Comparison of ENCODE assay signal across 8 cellular contexts in genomic region chr2:163736433-163737168, GRCh38. TPM values are rescaled to one million over a fixed set of nuclear protein-coding genes. Genes with fewer than 3 reads are reported as not detected.
DNase-seq lines count a peak whose midpoint lies in the region; ATAC-seq and TF ChIP-seq lines count a peak whose summit lies in the region.

No MANE protein-coding gene starts in this region.

- no peaks in the 10 kb centered on the region for H3K4me1 Mint-ChIP-seq in activated naive CD4-positive, alpha-beta T cell treated with anti-CD3 and anti-CD28 coated beads, Interleukin-2, amount 10 ng/mL, durations not matched to agents 7 days and 5 days
- H3K4me1 Mint-ChIP-seq in natural killer cell = no peaks in the 10 kb centered on the region

- H3K4me1 ChIP-seq in ES-I3 (ENCODE audit: insufficient read depth, low read length) = peaks cover 4% of the 10 kb centered on the region

- no peak for TF ChIP-seq CTCF in natural killer cell (IDR thresholded peaks at IDR 0.05)

- H3K27ac ChIP-seq in epithelial cell of prostate = peak overlapping the region; percentile 52

- H3K36me3 ChIP-seq in ES-I3 (ENCODE audit: insufficient read depth, low read length) = no peaks in the 10 kb centered on the region

- no peaks in the 10 kb centered on the region for H3K9me3 Mint-ChIP-seq in activated naive CD4-positive, alpha-beta T cell treated with anti-CD3 and anti-CD28 coated beads, Interleukin-2, amount 10 ng/mL, durations not matched to agents 7 days and 5 days
- H3K9me3 Mint-ChIP-seq in natural killer cell = peaks cover 9 to 10% of the 10 kb centered on the region in 2 donors

- ATAC-seq in GM18868 (IDR thresholded peaks at IDR 0.05; ENCODE audit: unreplicated experiment) (no peak), natural killer cell (no peak)

- no peak overlapping the region for H3K27ac Mint-ChIP-seq in activated naive CD4-positive, alpha-beta T cell treated with anti-CD3 and anti-CD28 coated beads, Interleukin-2, amount 10 ng/mL, durations not matched to agents 7 days and 5 days
- H3K27ac Mint-ChIP-seq in natural killer cell = no peak overlapping the region

- H3K9ac ChIP-seq in ES-I3 (ENCODE audit: low read depth, low read length) = peak overlapping the region; percentile 86

- peaks cover 32% of the 10 kb centered on the region for H3K27me3 Mint-ChIP-seq in activated naive CD4-positive, alpha-beta T cell treated with anti-CD3 and anti-CD28 coated beads, Interleukin-2, amount 10 ng/mL, durations not matched to agents 7 days and 5 days
- H3K27me3 Mint-ChIP-seq in natural killer cell (ENCODE audit: low read depth in 2 of 2) = peaks cover 5 to 24% of the 10 kb centered on the region in 2 donors

- intact Hi-C loops in natural killer cell (cut with micrococcal nuclease) = no loop called here

- CTCF ChIA-PET in activated naive CD4-positive, alpha-beta T cell treated with anti-CD3 and anti-CD28 coated beads, Interleukin-2, amount 10 ng/mL, durations not matched to agents 7 days and 5 days (lab: Charles Lee) = no interaction called here

- H3K4me3 Mint-ChIP-seq in activated naive CD4-positive, alpha-beta T cell treated with anti-CD3 and anti-CD28 coated beads, Interleukin-2, amount 10 ng/mL, durations not matched to agents 7 days and 5 days = no peak overlapping the region
- no peak overlapping the region for H3K4me3 Mint-ChIP-seq in natural killer cell

- no peaks in the 10 kb centered on the region for H3K9me3 ChIP-seq in ES-I3 (ENCODE audit: control insufficient read depth, insufficient read depth, low read length)

- no peaks in the 10 kb centered on the region for H3K36me3 Mint-ChIP-seq in activated naive CD4-positive, alpha-beta T cell treated with anti-CD3 and anti-CD28 coated beads, Interleukin-2, amount 10 ng/mL, durations not matched to agents 7 days and 5 days
- H3K36me3 Mint-ChIP-seq in natural killer cell = peaks cover 9% of the 10 kb centered on the region

- peak; percentile 68 for DNase-seq in NCI-H748 treated with DMSO at 0.1 percent for 48 hours (lab: John Stamatoyannopoulos, UW)
- no peak for DNase-seq in epithelial cell of prostate (ENCODE audit: low read depth, low spot score)
- peak; percentile 89 for DNase-seq in mesenteric fat pad (ENCODE audit: low spot score)
- no peak for DNase-seq in activated naive CD4-positive, alpha-beta T cell treated with anti-CD3 and anti-CD28 coated beads, Interleukin-2, amount 10 ng/mL, durations not matched to agents 7 days and 5 days
- no peak for DNase-seq in natural killer cell
- DNase-seq in Ammon's horn (ENCODE audit: low spot score) = no peak

RNA-seq across cellular contexts. Expression of gene FIGN, which starts 0.8 kb away (rescaled TPM):
- total RNA-seq in mesenteric fat pad = 10.3 TPM
- not detected for total RNA-seq in natural killer cell

Comparison
In these comparisons a context has a peak if more than half of its experiments do, and no peak if none do; other contexts are left out.
1. DNase-seq: peak in NCI-H748 treated with DMSO at 0.1 percent for 48 hours (single experiment) and mesenteric fat pad (single experiment); none in epithelial cell of prostate (single experiment), activated naive CD4-positive, alpha-beta T cell treated with anti-CD3 and anti-CD28 coated beads, Interleukin-2, amount 10 ng/mL, durations not matched to agents 7 days and 5 days (single experiment), natural killer cell (single experiment) and Ammon's horn (single experiment).